In the genomic region with DNA sequence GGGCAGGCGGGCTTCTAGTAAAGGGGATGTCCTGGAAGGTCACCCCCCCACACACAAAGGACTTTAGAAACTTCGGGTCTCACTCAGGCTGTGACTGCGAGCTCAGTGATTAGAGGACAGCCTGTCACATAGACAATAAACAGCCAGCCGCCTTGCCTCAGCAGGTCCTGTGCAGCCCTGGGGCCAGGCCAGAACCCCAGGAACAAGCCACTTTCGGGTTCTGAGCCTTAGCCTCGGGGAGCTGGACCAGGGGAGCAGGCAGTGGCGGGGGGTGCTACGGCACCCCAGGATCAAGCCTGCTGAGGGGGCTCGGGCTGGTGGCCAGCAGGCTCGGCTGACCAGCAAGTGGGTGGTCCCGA, we compare ENCODE assay signal across 1 cellular context.
TF ChIP-seq lines count a peak whose summit lies in the region.

No MANE protein-coding gene starts in this region.

TF ChIP-seq in WTC11, 78 proteins besides CTCF, POLR2A, EP300 and RAD21 (continued from another document):
- TF ChIP-seq, protein P1, sequence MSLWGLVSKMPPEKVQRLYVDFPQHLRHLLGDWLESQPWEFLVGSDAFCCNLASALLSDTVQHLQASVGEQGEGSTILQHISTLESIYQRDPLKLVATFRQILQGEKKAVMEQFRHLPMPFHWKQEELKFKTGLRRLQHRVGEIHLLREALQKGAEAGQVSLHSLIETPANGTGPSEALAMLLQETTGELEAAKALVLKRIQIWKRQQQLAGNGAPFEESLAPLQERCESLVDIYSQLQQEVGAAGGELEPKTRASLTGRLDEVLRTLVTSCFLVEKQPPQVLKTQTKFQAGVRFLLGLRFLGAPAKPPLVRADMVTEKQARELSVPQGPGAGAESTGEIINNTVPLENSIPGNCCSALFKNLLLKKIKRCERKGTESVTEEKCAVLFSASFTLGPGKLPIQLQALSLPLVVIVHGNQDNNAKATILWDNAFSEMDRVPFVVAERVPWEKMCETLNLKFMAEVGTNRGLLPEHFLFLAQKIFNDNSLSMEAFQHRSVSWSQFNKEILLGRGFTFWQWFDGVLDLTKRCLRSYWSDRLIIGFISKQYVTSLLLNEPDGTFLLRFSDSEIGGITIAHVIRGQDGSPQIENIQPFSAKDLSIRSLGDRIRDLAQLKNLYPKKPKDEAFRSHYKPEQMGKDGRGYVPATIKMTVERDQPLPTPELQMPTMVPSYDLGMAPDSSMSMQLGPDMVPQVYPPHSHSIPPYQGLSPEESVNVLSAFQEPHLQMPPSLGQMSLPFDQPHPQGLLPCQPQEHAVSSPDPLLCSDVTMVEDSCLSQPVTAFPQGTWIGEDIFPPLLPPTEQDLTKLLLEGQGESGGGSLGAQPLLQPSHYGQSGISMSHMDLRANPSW (CRISPR knock-in tag; conservative IDR thresholded peaks at IDR 0.05; ENCODE audit: low read depth): no peak
- TF ChIP-seq NFATC4 (CRISPR knock-in tag; IDR thresholded peaks at IDR 0.05): no peak
- TF ChIP-seq, protein P2, sequence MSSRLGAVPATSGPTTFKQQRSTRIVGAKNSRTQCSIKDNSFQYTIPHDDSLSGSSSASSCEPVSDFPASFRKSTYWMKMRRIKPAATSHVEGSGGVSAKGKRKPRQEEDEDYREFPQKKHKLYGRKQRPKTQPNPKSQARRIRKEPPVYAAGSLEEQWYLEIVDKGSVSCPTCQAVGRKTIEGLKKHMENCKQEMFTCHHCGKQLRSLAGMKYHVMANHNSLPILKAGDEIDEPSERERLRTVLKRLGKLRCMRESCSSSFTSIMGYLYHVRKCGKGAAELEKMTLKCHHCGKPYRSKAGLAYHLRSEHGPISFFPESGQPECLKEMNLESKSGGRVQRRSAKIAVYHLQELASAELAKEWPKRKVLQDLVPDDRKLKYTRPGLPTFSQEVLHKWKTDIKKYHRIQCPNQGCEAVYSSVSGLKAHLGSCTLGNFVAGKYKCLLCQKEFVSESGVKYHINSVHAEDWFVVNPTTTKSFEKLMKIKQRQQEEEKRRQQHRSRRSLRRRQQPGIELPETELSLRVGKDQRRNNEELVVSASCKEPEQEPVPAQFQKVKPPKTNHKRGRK (CRISPR knock-in tag; IDR thresholded peaks at IDR 0.05; ENCODE audit: borderline replicate concordance): no peak
- TF ChIP-seq, protein P3, sequence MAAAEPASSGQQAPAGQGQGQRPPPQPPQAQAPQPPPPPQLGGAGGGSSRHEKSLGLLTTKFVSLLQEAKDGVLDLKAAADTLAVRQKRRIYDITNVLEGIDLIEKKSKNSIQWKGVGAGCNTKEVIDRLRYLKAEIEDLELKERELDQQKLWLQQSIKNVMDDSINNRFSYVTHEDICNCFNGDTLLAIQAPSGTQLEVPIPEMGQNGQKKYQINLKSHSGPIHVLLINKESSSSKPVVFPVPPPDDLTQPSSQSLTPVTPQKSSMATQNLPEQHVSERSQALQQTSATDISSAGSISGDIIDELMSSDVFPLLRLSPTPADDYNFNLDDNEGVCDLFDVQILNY (CRISPR knock-in tag; IDR thresholded peaks at IDR 0.05): no peak
- TF ChIP-seq, protein P4, sequence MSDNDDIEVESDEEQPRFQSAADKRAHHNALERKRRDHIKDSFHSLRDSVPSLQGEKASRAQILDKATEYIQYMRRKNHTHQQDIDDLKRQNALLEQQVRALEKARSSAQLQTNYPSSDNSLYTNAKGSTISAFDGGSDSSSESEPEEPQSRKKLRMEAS (CRISPR knock-in tag; IDR thresholded peaks at IDR 0.05): no peak
